10 cellular contexts compared by ENCODE assay signal in genomic region chr14:95503365-95504134, GRCh38. TPM values are rescaled to one million over a fixed set of nuclear protein-coding genes. Genes with fewer than 3 reads are reported as not detected.
DNase-seq lines count a peak whose midpoint lies in the region; ATAC-seq and TF ChIP-seq lines count a peak whose summit lies in the region.
"Had no signal": no experiment of that assay in that cellular context is flagged by ENCODE, and none has a peak within 500 bp of the region (broad histone marks: within the 10 kb centered on the region; RNA-seq: fewer than 3 reads in every experiment).

No MANE protein-coding gene starts in this region.

- TF ChIP-seq CTCF in testis (IDR thresholded peaks at IDR 0.05) (no peak), stomach (IDR thresholded peaks at IDR 0.05) (no peak)

- H3K4me1 ChIP-seq in testis: peaks cover 50% of the 10 kb centered on the region
- peaks cover 25 to 88% (median 50%) of the 10 kb centered on the region in 4 donors for H3K4me1 ChIP-seq in stomach

- H3K36me3 ChIP-seq in testis (ENCODE audit: low read depth, missing control alignments): no peaks in the 10 kb centered on the region
- H3K36me3 ChIP-seq in stomach: no peaks in the 10 kb centered on the region

- H3K27ac Mint-ChIP-seq in activated T-cell treated with anti-CD3 and anti-CD28 coated beads, Interleukin-2, amount 50 U/mL, for 24 hours: peak overlapping the region; percentile 55

- no peak overlapping the region for H3K4me3 Mint-ChIP-seq in activated T-cell treated with anti-CD3 and anti-CD28 coated beads, Interleukin-2, amount 50 U/mL, for 24 hours
- H3K4me3 Mint-ChIP-seq in activated T-cell treated with anti-CD3 and anti-CD28 coated beads, Interleukin-2, amount 50 U/mL, for 4 hours: no peak overlapping the region

- H3K27ac ChIP-seq in testis (peak overlapping the region; percentile 7 to 36), stomach (no peak overlapping the region)
- H3K27ac ChIP-seq: A549 had no signal

- peaks cover 89% of the 10 kb centered on the region for H3K4me1 Mint-ChIP-seq in activated T-cell treated with anti-CD3 and anti-CD28 coated beads, Interleukin-2, amount 50 U/mL, for 24 hours (ENCODE audit: low read depth)
- H3K4me1 Mint-ChIP-seq in activated T-cell treated with anti-CD3 and anti-CD28 coated beads, Interleukin-2, amount 50 U/mL, for 4 hours (ENCODE audit: low read depth): peaks cover 70% of the 10 kb centered on the region

- H3K36me3 Mint-ChIP-seq in activated T-cell treated with anti-CD3 and anti-CD28 coated beads, Interleukin-2, amount 50 U/mL, for 24 hours (ENCODE audit: low read depth): peaks cover 76% of the 10 kb centered on the region
- H3K36me3 Mint-ChIP-seq in activated T-cell treated with anti-CD3 and anti-CD28 coated beads, Interleukin-2, amount 50 U/mL, for 4 hours (ENCODE audit: insufficient read depth): peaks cover 14% of the 10 kb centered on the region

- H3K27me3 Mint-ChIP-seq in activated T-cell treated with anti-CD3 and anti-CD28 coated beads, Interleukin-2, amount 50 U/mL, for 24 hours: no peaks in the 10 kb centered on the region
- H3K27me3 Mint-ChIP-seq in activated T-cell treated with anti-CD3 and anti-CD28 coated beads, Interleukin-2, amount 50 U/mL, for 4 hours (ENCODE audit: low read depth): no peaks in the 10 kb centered on the region

- H3K27me3 ChIP-seq in testis (no peaks in the 10 kb centered on the region), stomach (no peaks in the 10 kb centered on the region)

- no peak for DNase-seq in activated T-cell treated with anti-CD3 and anti-CD28 coated beads, Interleukin-2, amount 50 U/mL, for 24 hours
- no peak for DNase-seq in activated T-cell treated with anti-CD3 and anti-CD28 coated beads, Interleukin-2, amount 50 U/mL, for 4 hours
- DNase-seq in testis: no peak
- no peak for DNase-seq in stomach
- DNase-seq in stimulated activated CD4-positive, alpha-beta T cell treated with anti-CD3 and anti-CD28 coated beads, Interleukin-1b, Interleukin-23, amount 100 ng/mL, for 48 hours: no peak
- DNase-seq in HuH-7 (ENCODE audit: low spot score): no peak
- DNase-seq: activated CD4-positive, CD25-positive, alpha-beta regulatory T cell treated with anti-CD3 and anti-CD28 coated beads, Interleukin-2, amount 50 U/mL, for 72 hours had no signal

- H3K9me3 Mint-ChIP-seq in activated T-cell treated with anti-CD3 and anti-CD28 coated beads, Interleukin-2, amount 50 U/mL, for 24 hours: no peaks in the 10 kb centered on the region
- no peaks in the 10 kb centered on the region for H3K9me3 Mint-ChIP-seq in activated T-cell treated with anti-CD3 and anti-CD28 coated beads, Interleukin-2, amount 50 U/mL, for 4 hours

- TF ChIP-seq POLR2A in testis (IDR thresholded peaks at IDR 0.05) (no peak), stomach (IDR thresholded peaks at IDR 0.05) (no peak)

- WGBS in testis, 2 donors: 83 to 86% methylated on average over 8 of the region's 8 CpGs
- WGBS in stomach, 5 donors: 74 to 88% (median 76%) methylated on average over 8 of the region's 8 CpGs

- H3K4me3 ChIP-seq in testis (no peak overlapping the region), stomach (no peak overlapping the region)
- H3K4me3 ChIP-seq: A549 had no signal

- TF ChIP-seq EP300 in stomach (IDR thresholded peaks at IDR 0.05): no peak

- H3K9me3 ChIP-seq in testis (no peaks in the 10 kb centered on the region), stomach (no peaks in the 10 kb centered on the region)
- H3K9me3 ChIP-seq: A549 had no signal

- intact Hi-C loops in testis (cut with DNase I; ENCODE audit: low total_unique reads): no loop called here
- intact Hi-C loops in stomach (cut with DNase I; ENCODE audit: low total_unique reads): no loop called here

- no peak for ATAC-seq in activated T-cell treated with anti-CD3 and anti-CD28 coated beads, Interleukin-2, amount 50 U/mL, for 4 hours
- ATAC-seq in GM21717 (IDR thresholded peaks at IDR 0.05; ENCODE audit: unreplicated experiment) (peak; percentile 65), HG03460 (IDR thresholded peaks at IDR 0.05; ENCODE audit: unreplicated experiment) (peak; percentile 37)
- ATAC-seq: A549 had no signal

RNA-seq across cellular contexts. Expression of gene SYNE3, which starts 12.9 kb away (rescaled TPM):
- 10 to 100 TPM; 11.5 to 15.0 (median 12.9) TPM for total RNA-seq in activated T-cell treated with anti-CD3 and anti-CD28 coated beads, Interleukin-2, amount 50 U/mL, for 4 hours
- 10 to 100 TPM; 37.6 to 38.9 TPM for total RNA-seq in testis
- 8.3 TPM for polyA plus RNA-seq in testis (ENCODE audit: insufficient read depth, low read depth, low replicate concordance)
- 10 to 100 TPM in 3 of 5 donors, 1 to 10 TPM in 2; 4.6 to 85.2 (median 10.8) TPM for total RNA-seq in stomach
- 1 to 10 TPM in 1 of 3 donors, under 1 TPM in 2; 0.58 to 1.2 (median 0.76) TPM for polyA plus RNA-seq in stomach

RNA-seq across cellular contexts. Expression of gene GLRX5, which starts 31.3 kb away (rescaled TPM):
- total RNA-seq in activated T-cell treated with anti-CD3 and anti-CD28 coated beads, Interleukin-2, amount 50 U/mL, for 4 hours: 10 to 100 TPM; 37.3 to 45.1 (median 40.7) TPM
- total RNA-seq in testis (10 to 100 TPM; 83.9 to 95.0 TPM), stomach (100 to 1,000 TPM in 1 of 5 donors, 10 to 100 TPM in 4; 29.5 to 316 (median 38.4) TPM)
- polyA plus RNA-seq in testis (ENCODE audit: insufficient read depth, low read depth, low replicate concordance) (101 TPM), stomach (10 to 100 TPM; 40.3 to 49.9 (median 40.6) TPM)

Comparison
In these comparisons a context has a peak if more than half of its experiments do, and no peak if none do; other contexts are left out.
1. ATAC-seq: peak in GM21717 (single experiment) and HG03460 (single experiment); none in activated T-cell treated with anti-CD3 and anti-CD28 coated beads, Interleukin-2, amount 50 U/mL, for 4 hours (0 of 2).
2. H3K27ac ChIP-seq: peak in testis (2 of 2); none in stomach (0 of 5).